9 cellular contexts compared by ENCODE assay signal in the genomic region with DNA sequence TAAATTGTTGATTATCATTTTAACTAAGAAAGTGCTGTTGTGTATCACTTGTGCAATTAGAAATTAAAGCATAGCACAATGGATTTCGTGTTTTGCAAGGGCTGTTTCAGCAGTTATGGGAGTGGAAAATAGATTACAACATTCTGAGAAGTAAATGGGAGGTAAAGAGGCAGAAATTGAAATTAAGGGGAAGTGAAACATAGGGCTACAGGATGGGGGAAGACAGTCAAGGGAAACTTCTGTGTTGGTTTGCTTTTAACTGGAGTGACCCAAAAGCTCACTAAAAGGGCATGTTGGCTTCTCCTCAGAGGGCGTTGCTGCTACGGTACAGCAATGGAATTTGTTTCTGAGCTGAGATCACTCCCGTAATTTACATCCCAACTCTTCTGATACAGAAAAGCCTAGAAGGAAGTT.
DNase-seq lines count a peak whose midpoint lies in the region; ATAC-seq and TF ChIP-seq lines count a peak whose summit lies in the region.
"Had no signal": no experiment of that assay in that cellular context is flagged by ENCODE, and none has a peak within 500 bp of the region (broad histone marks: within the 10 kb centered on the region; RNA-seq: fewer than 3 reads in every experiment).

No MANE protein-coding gene starts in this region.

- no peak overlapping the region for H3K4me3 Mint-ChIP-seq in WTC11

- H3K4me1 ChIP-seq in heart right ventricle: peaks cover 0 to 59% (median 34%) of the 10 kb centered on the region in 9 donors

- intact Hi-C loops in heart right ventricle (cut with DNase I): no loop called here

- POLR2A ChIA-PET in WTC11 (lab: Charles Lee): no interaction called here

- H3K27ac ChIP-seq in heart right ventricle (peak overlapping the region in 8 of 10 donors; percentile 21 to 88 (median 42)), caudate nucleus (ENCODE audit: low read depth, low read length) (no peak overlapping the region)
- H3K27ac ChIP-seq: C4-2B had no signal

- no peaks in the 10 kb centered on the region for H3K27me3 ChIP-seq in heart right ventricle

- H3K27ac Mint-ChIP-seq in WTC11: no peak overlapping the region

- 41 to 51% methylated on average over 4 of the region's 4 CpGs for WGBS in heart right ventricle, 2 donors

- no peaks in the 10 kb centered on the region for H3K36me3 Mint-ChIP-seq in WTC11

- H3K9me3 ChIP-seq in heart right ventricle: no peaks in the 10 kb centered on the region

- no peaks in the 10 kb centered on the region for H3K36me3 ChIP-seq in heart right ventricle

- CTCF ChIA-PET in WTC11 (lab: Charles Lee): interaction anchor here (1.4 kb wide), 1 partner anchor 17 kb away, joined by 5 read pairs; no protein-coding TSS in a partner anchor

- peak; percentile 41 for ATAC-seq in GM21717 (IDR thresholded peaks at IDR 0.05; ENCODE audit: unreplicated experiment)
- ATAC-seq in heart right ventricle: peak in 7 of 8 donors; percentile 33 to 68 (median 64)
- no peak for ATAC-seq in WTC11

- no peak overlapping the region for H3K4me3 ChIP-seq in heart right ventricle

- peak; percentile 96 to 97 for DNase-seq in AML-193 (lab: John Stamatoyannopoulos, UW)
- DNase-seq in NAMALWA (ENCODE audit: low spot score): peak; percentile 87
- no peak for DNase-seq in heart right ventricle
- DNase-seq in NCI-H1417 treated with DMSO at 0.1 percent for 48 hours (lab: John Stamatoyannopoulos, UW): no peak
- no peak for DNase-seq in WTC11 (ENCODE audit: low spot score)
- no peak for DNase-seq in NCI-H1105 (lab: John Stamatoyannopoulos, UW)
- no peak for DNase-seq in caudate nucleus (lab: John Stamatoyannopoulos, UW)

- H3K9me3 Mint-ChIP-seq in WTC11: 0 out of 2 replicates have a peak, but pooled peaks cover 3% of the 10 kb centered on the region

- TF ChIP-seq CTCF in heart right ventricle (IDR thresholded peaks at IDR 0.05) (no peak), WTC11 (IDR thresholded peaks at IDR 0.05) (no peak)

- no peaks in the 10 kb centered on the region; the same call in 1 of the 2 replicates for H3K27me3 Mint-ChIP-seq in WTC11 (ENCODE audit: low read depth)

- H3K4me1 Mint-ChIP-seq in WTC11: peaks cover 40% of the 10 kb centered on the region

TF ChIP-seq in WTC11, 78 proteins besides CTCF, POLR2A, EP300 and RAD21 (continues in another document):
- no peak for TF ChIP-seq ZNF671 (CRISPR knock-in tag; IDR thresholded peaks at IDR 0.05)
- no peak for TF ChIP-seq GRHL2 (CRISPR knock-in tag; IDR thresholded peaks at IDR 0.05; ENCODE audit: insufficient replicate concordance, severe bottlenecking)
- no peak for TF ChIP-seq KAT7 (CRISPR knock-in tag; IDR thresholded peaks at IDR 0.05; ENCODE audit: borderline replicate concordance)
- TF ChIP-seq ZNF317 (CRISPR knock-in tag; IDR thresholded peaks at IDR 0.05; ENCODE audit: borderline replicate concordance, low read depth): no peak
- no peak for TF ChIP-seq MLX (CRISPR knock-in tag; IDR thresholded peaks at IDR 0.05)
- TF ChIP-seq, protein P1, sequence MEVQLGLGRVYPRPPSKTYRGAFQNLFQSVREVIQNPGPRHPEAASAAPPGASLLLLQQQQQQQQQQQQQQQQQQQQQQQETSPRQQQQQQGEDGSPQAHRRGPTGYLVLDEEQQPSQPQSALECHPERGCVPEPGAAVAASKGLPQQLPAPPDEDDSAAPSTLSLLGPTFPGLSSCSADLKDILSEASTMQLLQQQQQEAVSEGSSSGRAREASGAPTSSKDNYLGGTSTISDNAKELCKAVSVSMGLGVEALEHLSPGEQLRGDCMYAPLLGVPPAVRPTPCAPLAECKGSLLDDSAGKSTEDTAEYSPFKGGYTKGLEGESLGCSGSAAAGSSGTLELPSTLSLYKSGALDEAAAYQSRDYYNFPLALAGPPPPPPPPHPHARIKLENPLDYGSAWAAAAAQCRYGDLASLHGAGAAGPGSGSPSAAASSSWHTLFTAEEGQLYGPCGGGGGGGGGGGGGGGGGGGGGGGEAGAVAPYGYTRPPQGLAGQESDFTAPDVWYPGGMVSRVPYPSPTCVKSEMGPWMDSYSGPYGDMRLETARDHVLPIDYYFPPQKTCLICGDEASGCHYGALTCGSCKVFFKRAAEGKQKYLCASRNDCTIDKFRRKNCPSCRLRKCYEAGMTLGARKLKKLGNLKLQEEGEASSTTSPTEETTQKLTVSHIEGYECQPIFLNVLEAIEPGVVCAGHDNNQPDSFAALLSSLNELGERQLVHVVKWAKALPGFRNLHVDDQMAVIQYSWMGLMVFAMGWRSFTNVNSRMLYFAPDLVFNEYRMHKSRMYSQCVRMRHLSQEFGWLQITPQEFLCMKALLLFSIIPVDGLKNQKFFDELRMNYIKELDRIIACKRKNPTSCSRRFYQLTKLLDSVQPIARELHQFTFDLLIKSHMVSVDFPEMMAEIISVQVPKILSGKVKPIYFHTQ (CRISPR knock-in tag; IDR thresholded peaks at IDR 0.05): no peak
- TF ChIP-seq ZNF425 (CRISPR knock-in tag; conservative IDR thresholded peaks at IDR 0.05): no peak
- TF ChIP-seq ATF1 (CRISPR knock-in tag; IDR thresholded peaks at IDR 0.05): no peak
- TF ChIP-seq ZNF416 (CRISPR knock-in tag; IDR thresholded peaks at IDR 0.05): no peak
- TF ChIP-seq, protein P2, sequence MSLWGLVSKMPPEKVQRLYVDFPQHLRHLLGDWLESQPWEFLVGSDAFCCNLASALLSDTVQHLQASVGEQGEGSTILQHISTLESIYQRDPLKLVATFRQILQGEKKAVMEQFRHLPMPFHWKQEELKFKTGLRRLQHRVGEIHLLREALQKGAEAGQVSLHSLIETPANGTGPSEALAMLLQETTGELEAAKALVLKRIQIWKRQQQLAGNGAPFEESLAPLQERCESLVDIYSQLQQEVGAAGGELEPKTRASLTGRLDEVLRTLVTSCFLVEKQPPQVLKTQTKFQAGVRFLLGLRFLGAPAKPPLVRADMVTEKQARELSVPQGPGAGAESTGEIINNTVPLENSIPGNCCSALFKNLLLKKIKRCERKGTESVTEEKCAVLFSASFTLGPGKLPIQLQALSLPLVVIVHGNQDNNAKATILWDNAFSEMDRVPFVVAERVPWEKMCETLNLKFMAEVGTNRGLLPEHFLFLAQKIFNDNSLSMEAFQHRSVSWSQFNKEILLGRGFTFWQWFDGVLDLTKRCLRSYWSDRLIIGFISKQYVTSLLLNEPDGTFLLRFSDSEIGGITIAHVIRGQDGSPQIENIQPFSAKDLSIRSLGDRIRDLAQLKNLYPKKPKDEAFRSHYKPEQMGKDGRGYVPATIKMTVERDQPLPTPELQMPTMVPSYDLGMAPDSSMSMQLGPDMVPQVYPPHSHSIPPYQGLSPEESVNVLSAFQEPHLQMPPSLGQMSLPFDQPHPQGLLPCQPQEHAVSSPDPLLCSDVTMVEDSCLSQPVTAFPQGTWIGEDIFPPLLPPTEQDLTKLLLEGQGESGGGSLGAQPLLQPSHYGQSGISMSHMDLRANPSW (CRISPR knock-in tag; conservative IDR thresholded peaks at IDR 0.05; ENCODE audit: low read depth): no peak
- TF ChIP-seq ATF2 (CRISPR knock-in tag; IDR thresholded peaks at IDR 0.05; ENCODE audit: borderline replicate concordance, low read depth): no peak

Comparison
In these comparisons a context has a peak if more than half of its experiments do, and no peak if none do; other contexts are left out.
1. DNase-seq: peak in AML-193 (2 of 2) and NAMALWA (single experiment); none in heart right ventricle (0 of 2), NCI-H1417 treated with DMSO at 0.1 percent for 48 hours (single experiment), WTC11 (single experiment), NCI-H1105 (single experiment) and caudate nucleus (0 of 61).